16 cellular contexts compared by ENCODE assay signal in the genomic region with DNA sequence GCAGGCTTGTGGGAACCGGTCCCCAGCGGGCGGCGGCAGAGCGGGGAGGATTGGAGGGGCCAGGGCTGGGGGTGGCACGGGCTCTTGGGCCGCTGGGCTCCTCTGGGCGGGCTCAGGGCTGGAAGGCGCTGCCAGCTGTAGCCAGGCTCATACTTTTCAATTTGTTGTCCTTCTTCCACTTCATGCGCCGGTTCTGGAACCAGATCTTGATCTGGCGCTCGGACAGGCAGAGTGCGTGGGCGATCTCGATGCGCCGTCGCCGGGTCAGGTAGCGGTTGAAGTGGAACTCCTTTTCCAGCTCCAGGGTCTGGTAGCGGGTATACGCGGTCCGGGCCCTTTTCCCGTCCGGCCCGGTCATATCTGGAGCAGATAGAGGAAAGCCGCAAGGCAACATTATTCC.
DNase-seq lines count a peak whose midpoint lies in the region; ATAC-seq and TF ChIP-seq lines count a peak whose summit lies in the region.
"Had no signal": no experiment of that assay in that cellular context is flagged by ENCODE, and none has a peak within 500 bp of the region (broad histone marks: within the 10 kb centered on the region; RNA-seq: fewer than 3 reads in every experiment).

No MANE protein-coding gene starts in this region.

- ATAC-seq in HG03342 (IDR thresholded peaks at IDR 0.05; ENCODE audit: unreplicated experiment): no peak
- ATAC-seq: activated CD4-positive, alpha-beta T cell treated with anti-CD3 and anti-CD28 coated beads for 36 hours; PC-3 had no signal

- no peak for TF ChIP-seq CTCF in fibroblast of pulmonary artery (IDR thresholded peaks at IDR 0.05; ENCODE audit: low read length, missing control alignments)

- peak overlapping the region; percentile 48 for H3K4me3 ChIP-seq in fibroblast of pulmonary artery (replicated peaks; ENCODE audit: low read depth, low read length)
- peak overlapping the region; percentile 44 for H3K4me3 ChIP-seq in skeletal muscle cell (ENCODE audit: low read depth, low read length)
- H3K4me3 ChIP-seq: neural progenitor cell had no signal

- DNase-seq in NCI-H2029 treated with DMSO at 0.1 percent for 48 hours (lab: John Stamatoyannopoulos, UW) (peak; percentile 46), NCI-H2029 (lab: John Stamatoyannopoulos, UW) (no peak), SW480 (ENCODE audit: low spot score) (peak; percentile 56), fibroblast of pulmonary artery (ENCODE audit: low read depth) (no peak), skeletal muscle cell (ENCODE audit: low read depth) (no peak), NCI-H2171 (lab: John Stamatoyannopoulos, UW) (no peak)
- DNase-seq in activated naive CD4-positive, alpha-beta T cell treated with anti-CD3 and anti-CD28 coated beads, Interleukin-2, amount 50 U/mL, for 16 hours: no peak
- DNase-seq: 8988T, Caco-2, Kasumi-1, NCI-H2171 treated with DMSO at 0.1 percent for 48 hours, PC-3, SW 1271 had no signal

Comparison
In these comparisons a context has a peak if more than half of its experiments do, and no peak if none do; other contexts are left out.
1. DNase-seq: peak in NCI-H2029 treated with DMSO at 0.1 percent for 48 hours (single experiment) and SW480 (single experiment); none in NCI-H2029 (single experiment), fibroblast of pulmonary artery (single experiment), skeletal muscle cell (single experiment), activated naive CD4-positive, alpha-beta T cell treated with anti-CD3 and anti-CD28 coated beads, Interleukin-2, amount 50 U/mL, for 16 hours (single experiment) and NCI-H2171 (single experiment).